ENCODE assay signal across 8 cellular contexts in genomic region chr1:223683586-223684487, GRCh38. TPM values are rescaled to one million over a fixed set of nuclear protein-coding genes. Genes with fewer than 3 reads are reported as not detected.
DNase-seq lines count a peak whose midpoint lies in the region; ATAC-seq and TF ChIP-seq lines count a peak whose summit lies in the region.

No MANE protein-coding gene starts in this region.

- H2AFZ ChIP-seq in neural progenitor cell (replicated peaks), result peak overlapping the region; percentile 83

- no peaks in the 10 kb centered on the region for H4K20me1 ChIP-seq in neural progenitor cell (ENCODE audit: low read depth)

- H3K4me2 ChIP-seq in neural progenitor cell, result no peak overlapping the region

- no peaks in the 10 kb centered on the region for H3K27me3 ChIP-seq in CD8-positive, alpha-beta T cell (ENCODE audit: insufficient read depth, low read length)
- H3K27me3 ChIP-seq in neural progenitor cell, result no peaks in the 10 kb centered on the region
- no peaks in the 10 kb centered on the region for H3K27me3 ChIP-seq in upper lobe of right lung

- no peaks in the 10 kb centered on the region for H3K4me1 ChIP-seq in CD8-positive, alpha-beta T cell (ENCODE audit: insufficient read depth, low read length)
- H3K4me1 ChIP-seq in neural progenitor cell (no peaks in the 10 kb centered on the region), upper lobe of right lung (no peaks in the 10 kb centered on the region)

- H3K9ac ChIP-seq in neural progenitor cell, result no peak overlapping the region

- POLR2A ChIA-PET in CD8-positive, alpha-beta T cell (lab: Charles Lee), result no interaction called here

- no peaks in the 10 kb centered on the region for H3K79me2 ChIP-seq in neural progenitor cell (ENCODE audit: low read depth)

- no peak overlapping the region for H3K4me3 Mint-ChIP-seq in CD8-positive, alpha-beta T cell
- H3K4me3 Mint-ChIP-seq in neural progenitor cell, result no peak overlapping the region

- no peaks in the 10 kb centered on the region for H3K36me3 ChIP-seq in CD8-positive, alpha-beta T cell (ENCODE audit: insufficient read depth, low read length)
- H3K36me3 ChIP-seq in neural progenitor cell (no peaks in the 10 kb centered on the region), upper lobe of right lung (no peaks in the 10 kb centered on the region)

- peak; percentile 44 to 74 (median 62) for DNase-seq in CD8-positive, alpha-beta T cell
- no peak for DNase-seq in HFF-Myc (ENCODE audit: extremely low read depth, low read depth)
- DNase-seq in NCI-H510A treated with DMSO at 0.1 percent for 48 hours (lab: John Stamatoyannopoulos, UW), result peak; percentile 86
- peak; percentile 82 for DNase-seq in activated CD8-positive, alpha-beta memory T cell treated with anti-CD3 and anti-CD28 coated beads for 24 hours
- peak; percentile 34 to 63 for DNase-seq in erythroblast (lab: John Stamatoyannopoulos, UW)
- DNase-seq in neural progenitor cell (ENCODE audit: low spot score), result peak; percentile 80
- no peak for DNase-seq in upper lobe of right lung

- CTCF ChIA-PET in CD8-positive, alpha-beta T cell (lab: Charles Lee), result interaction anchor here (0.5 to 10.3 kb wide), 16 partner anchors 10 to 595 kb away, joined by 3 to 90 read pairs (median 4); no protein-coding TSS in a partner anchor

- H3K4me3 ChIP-seq in CD8-positive, alpha-beta T cell (ENCODE audit: low read depth, low read length), result no peak overlapping the region
- no peak overlapping the region for H3K4me3 ChIP-seq in HFF-Myc (replicated peaks; ENCODE audit: low read depth, low read length)
- no peak overlapping the region for H3K4me3 ChIP-seq in neural progenitor cell
- no peak overlapping the region for H3K4me3 ChIP-seq in upper lobe of right lung

- no peak overlapping the region for H3K27ac Mint-ChIP-seq in CD8-positive, alpha-beta T cell
- H3K27ac Mint-ChIP-seq in neural progenitor cell, result no peak overlapping the region

- peaks cover 13% of the 10 kb centered on the region for H3K27me3 Mint-ChIP-seq in CD8-positive, alpha-beta T cell (ENCODE audit: low read depth)
- peaks cover 3% of the 10 kb centered on the region for H3K27me3 Mint-ChIP-seq in neural progenitor cell (ENCODE audit: insufficient read depth, low read depth)

- H3K27ac ChIP-seq in CD8-positive, alpha-beta T cell (ENCODE audit: low read depth, low read length), result no peak overlapping the region
- H3K27ac ChIP-seq in neural progenitor cell, result no peak overlapping the region
- no peak overlapping the region for H3K27ac ChIP-seq in upper lobe of right lung

- H3K9me3 ChIP-seq in CD8-positive, alpha-beta T cell (ENCODE audit: low read length), result no peaks in the 10 kb centered on the region
- no peaks in the 10 kb centered on the region for H3K9me3 ChIP-seq in neural progenitor cell (ENCODE audit: low read depth)
- no peaks in the 10 kb centered on the region for H3K9me3 ChIP-seq in upper lobe of right lung

- no peaks in the 10 kb centered on the region for H3K36me3 Mint-ChIP-seq in CD8-positive, alpha-beta T cell
- H3K36me3 Mint-ChIP-seq in neural progenitor cell, result no peaks in the 10 kb centered on the region

- no peak for TF ChIP-seq POLR2A in erythroblast (IDR thresholded peaks at IDR 0.05; ENCODE audit: low read length)

- peak; percentile 69 for TF ChIP-seq CTCF in CD8-positive, alpha-beta T cell (IDR thresholded peaks at IDR 0.05)
- TF ChIP-seq CTCF in HFF-Myc (IDR thresholded peaks at IDR 0.05; ENCODE audit: low read depth, low read length, missing control alignments) (peak; percentile 69), neural progenitor cell (IDR thresholded peaks at IDR 0.05) (peak; percentile 88), upper lobe of right lung (IDR thresholded peaks at IDR 0.05) (peak; percentile 56)

- ATAC-seq in CD8-positive, alpha-beta T cell, result peak; percentile 51
- peak; percentile 85 for ATAC-seq in upper lobe of right lung
- no peak for ATAC-seq in GM21825 (IDR thresholded peaks at IDR 0.05; ENCODE audit: unreplicated experiment)

- no peaks in the 10 kb centered on the region for H3K9me3 Mint-ChIP-seq in CD8-positive, alpha-beta T cell
- no peaks in the 10 kb centered on the region for H3K9me3 Mint-ChIP-seq in neural progenitor cell

- H3F3A ChIP-seq in neural progenitor cell (ENCODE audit: low read depth), result no peaks in the 10 kb centered on the region

- H3K4me1 Mint-ChIP-seq in CD8-positive, alpha-beta T cell (ENCODE audit: low read depth), result peaks cover 3% of the 10 kb centered on the region
- H3K4me1 Mint-ChIP-seq in neural progenitor cell, result no peaks in the 10 kb centered on the region

- intact Hi-C loops in CD8-positive, alpha-beta T cell (cut with DNase I, micrococcal nuclease), result loop anchor here (1.0 to 5.0 kb wide), 7 partner anchors 551 to 1219 kb away; no protein-coding TSS in a partner anchor
- intact Hi-C loops in upper lobe of right lung (cut with DNase I), result no loop called here

RNA-seq across cellular contexts. Expression of gene CAPN8, which starts 18.3 kb away (rescaled TPM):
- total RNA-seq in CD8-positive, alpha-beta T cell, result under 1 TPM; 0.42 to 0.43 TPM
- total RNA-seq in neural progenitor cell (ENCODE audit: low replicate concordance) (not detected in 2 replicates), upper lobe of right lung (83.5 TPM)

RNA-seq across cellular contexts. Expression of gene CAPN2, which starts 28.5 kb away (rescaled TPM):
- 10 to 100 TPM; 83.0 to 84.7 TPM for total RNA-seq in CD8-positive, alpha-beta T cell
- total RNA-seq in neural progenitor cell (ENCODE audit: low replicate concordance) (61.7 and 64.2 TPM in 2 replicates), upper lobe of right lung (306 TPM)

Comparison
In these comparisons a context has a peak if more than half of its experiments do, and no peak if none do; other contexts are left out.
1. DNase-seq: peak in CD8-positive, alpha-beta T cell (7 of 7), NCI-H510A treated with DMSO at 0.1 percent for 48 hours (single experiment), activated CD8-positive, alpha-beta memory T cell treated with anti-CD3 and anti-CD28 coated beads for 24 hours (single experiment), erythroblast (2 of 2) and neural progenitor cell (single experiment); none in HFF-Myc (single experiment) and upper lobe of right lung (single experiment).
2. RNA of gene CAPN8, which starts 18.3 kb away (total RNA-seq): 83.5 TPM in upper lobe of right lung (single experiment); 0.42 to 0.43 TPM in CD8-positive, alpha-beta T cell and not detected in neural progenitor cell; every median in the first group is over 10 times any median in the second.
3. Peak in every context shown above with its lines, with median percentiles within 50 percentile points of each other: CTCF ChIP-seq.